8 cellular contexts compared by ENCODE assay signal in the genomic region with DNA sequence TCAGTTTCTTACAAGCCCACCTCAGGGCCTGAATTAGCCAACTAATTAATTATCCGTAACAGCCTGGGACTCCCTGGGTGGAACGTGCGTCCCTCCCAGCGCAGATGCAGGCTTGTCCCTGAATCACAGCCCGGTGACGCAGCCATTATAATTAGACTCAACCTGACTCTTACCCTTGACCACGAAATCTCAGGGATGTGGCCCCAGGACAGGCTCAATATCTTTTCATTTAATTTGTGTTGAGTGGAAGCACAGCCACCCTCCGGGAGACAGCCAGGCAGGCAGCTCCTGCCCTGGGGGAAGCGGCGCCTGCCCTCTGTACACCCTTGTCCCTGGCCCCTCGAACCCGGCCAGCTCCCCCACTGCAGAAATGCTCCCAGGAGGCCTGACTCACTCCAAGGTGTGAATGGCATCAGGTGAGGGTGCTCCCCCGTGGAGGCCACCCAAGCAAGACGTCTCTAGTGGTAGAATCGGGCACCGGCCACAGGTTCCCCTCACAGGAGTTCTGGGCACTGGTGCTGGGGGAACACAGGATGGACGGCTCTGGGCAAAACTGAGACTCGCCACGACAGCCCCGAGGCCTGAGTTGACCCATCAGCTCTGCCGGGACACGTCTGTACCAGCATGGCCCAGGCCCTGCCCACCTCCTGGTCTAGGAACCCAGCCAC.
"Had no signal": no experiment of that assay in that cellular context is flagged by ENCODE, and none has a peak within 500 bp of the region (broad histone marks: within the 10 kb centered on the region; RNA-seq: fewer than 3 reads in every experiment).

No MANE protein-coding gene starts in this region.

- ATAC-seq: activated CD4-positive, CD25-positive, alpha-beta regulatory T cell treated with anti-CD3 and anti-CD28 coated beads, Interleukin-2, amount 50 U/mL, for 24 hours; pancreas had no signal

- H3K9me3 ChIP-seq: pancreas had no signal

- H3K4me3 ChIP-seq: pancreas, tibial nerve had no signal

- H3K27ac ChIP-seq: pancreas, tibial nerve had no signal

- DNase-seq: activated CD4-positive, alpha-beta T cell treated with anti-CD3 and anti-CD28 coated beads, Interleukin-2, amount 50 U/mL, for 1 hour; activated CD8-positive, alpha-beta memory T cell treated with anti-CD3 and anti-CD28 coated beads for 24 hours; activated naive CD8-positive, alpha-beta T cell treated with anti-CD3 and anti-CD28 coated beads, Interleukin-2, amount 10 ng/mL, durations not matched to agents 7 days and 5 days; hippocampal formation; stimulated activated naive CD4-positive, alpha-beta T cell had no signal

- H3K36me3 ChIP-seq: pancreas, tibial nerve had no signal
